ENCODE assay signal across 8 cellular contexts in genomic region chr5:33254581-33254980, GRCh38.
"Had no signal": no experiment of that assay in that cellular context is flagged by ENCODE, and none has a peak within 500 bp of the region (broad histone marks: within the 10 kb centered on the region; RNA-seq: fewer than 3 reads in every experiment).

No MANE protein-coding gene starts in this region.

- H3K27ac ChIP-seq: HL-60 had no signal

- H3K27ac Mint-ChIP-seq: GM23338, H9, IgD-negative memory B cell had no signal

- DNase-seq: H9, HCEC 1CT, KG1 had no signal

- H3K4me2 ChIP-seq: GM23338 had no signal

- ATAC-seq: GM23338 had no signal

- H3K4me3 ChIP-seq: GM23338 had no signal

- FAIRE-seq: H1, H54 had no signal

- H3K9me3 Mint-ChIP-seq: GM23338, H9 had no signal
